ENCODE assay signal across 8 cellular contexts in the genomic region with DNA sequence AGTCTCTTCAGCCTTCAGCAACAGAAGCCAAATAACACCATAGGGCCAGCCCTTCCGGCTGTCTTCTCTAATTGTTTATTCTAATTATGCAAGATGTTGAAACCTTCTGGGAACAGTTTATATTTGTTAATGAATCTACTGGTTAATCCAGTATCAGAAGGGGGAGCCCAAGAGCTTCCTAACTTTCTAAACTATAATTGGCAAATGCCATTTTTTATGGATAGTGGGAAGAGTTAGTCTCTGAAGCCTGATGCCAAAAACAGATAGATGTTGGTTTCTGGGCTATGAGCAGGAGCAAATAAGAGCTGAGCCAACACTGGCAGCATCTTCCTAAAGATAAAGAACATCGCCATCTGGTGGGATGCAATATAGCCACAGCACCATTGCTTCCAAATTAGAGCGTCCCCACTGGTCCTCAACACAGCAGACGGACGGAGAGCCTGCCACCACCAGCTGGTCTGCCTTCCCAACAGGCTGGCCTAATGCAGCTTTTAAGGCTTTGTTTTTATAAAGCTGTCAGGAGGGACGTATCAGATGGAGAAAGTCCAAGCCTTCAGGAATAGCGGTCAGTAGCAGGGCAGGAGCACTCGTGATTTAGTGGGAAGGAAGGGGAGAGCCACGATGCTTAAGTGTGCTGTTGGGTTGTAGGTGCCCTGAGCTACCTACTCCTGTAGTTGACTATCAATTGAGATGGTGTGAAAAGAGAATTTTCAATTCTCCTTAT.
DNase-seq lines count a peak whose midpoint lies in the region; ATAC-seq, FAIRE-seq and TF ChIP-seq lines count a peak whose summit lies in the region.

No MANE protein-coding gene starts in this region.

- dilution Hi-C loops in endothelial cell of umbilical vein (cut with MboI; ENCODE audit: extremely low pct_ligation_motif_present, low sequenced_read_pairs) = no loop called here

- intact Hi-C loops in Panc1 (cut with micrococcal nuclease; ENCODE audit: unreplicated experiment) = loop anchor here (10.0 kb wide), 2 partner anchors 231 to 509 kb away; no protein-coding TSS in a partner anchor
- intact Hi-C loops in endothelial cell of umbilical vein (cut with micrococcal nuclease) = loop anchor here (1.0 to 2.0 kb wide), 3 partner anchors 232 to 511 kb away; no protein-coding TSS in a partner anchor

- no peaks in the 10 kb centered on the region for H3K9me3 Mint-ChIP-seq in activated CD4-positive, alpha-beta T cell treated with anti-CD3 and anti-CD28 coated beads, Interleukin-2, amount 10 ng/mL, durations not matched to agents 7 days and 5 days

- H3K4me3 ChIP-seq in KMS-11 (IDR thresholded peaks at IDR 0.05; ENCODE audit: insufficient read depth, low read depth, low read length) (no peak overlapping the region), Panc1 (ENCODE audit: low read depth in 2 of 2, low read length in 2 of 2) (no peak overlapping the region), endothelial cell of umbilical vein (replicated peaks in 1 of 3; ENCODE audit: insufficient read depth in 1 of 3, low read depth in 1 of 3, low read length in 3 of 3) (no peak overlapping the region)

- peaks cover 3% of the 10 kb centered on the region for H3K4me1 Mint-ChIP-seq in activated CD4-positive, alpha-beta T cell treated with anti-CD3 and anti-CD28 coated beads, Interleukin-2, amount 10 ng/mL, durations not matched to agents 7 days and 5 days

- no peak for TF ChIP-seq POLR2A in endothelial cell of umbilical vein (IDR thresholded peaks at IDR 0.05; ENCODE audit: low read depth, low read length)

- peak; percentile 17 for DNase-seq in activated CD4-positive, alpha-beta T cell treated with anti-CD3 and anti-CD28 coated beads, Interleukin-2, amount 10 ng/mL, durations not matched to agents 7 days and 5 days
- no peak for DNase-seq in activated CD4-positive, alpha-beta T cell treated with anti-CD3 and anti-CD28 coated beads for 4 hours
- DNase-seq in Panc1 (ENCODE audit: low read depth, low spot score) (peak; percentile 17), endothelial cell of umbilical vein (ENCODE audit: low read depth, low spot score) (peak; percentile 35), myocyte (ENCODE audit: low read depth) (peak; percentile 66)

- H3K4me3 Mint-ChIP-seq in activated CD4-positive, alpha-beta T cell treated with anti-CD3 and anti-CD28 coated beads, Interleukin-2, amount 10 ng/mL, durations not matched to agents 7 days and 5 days = no peak overlapping the region

- H4K20me1 ChIP-seq in KMS-11 (ENCODE audit: insufficient read depth) = no peaks in the 10 kb centered on the region
- no peaks in the 10 kb centered on the region for H4K20me1 ChIP-seq in endothelial cell of umbilical vein (replicated peaks; ENCODE audit: control insufficient read depth, extremely low read depth, insufficient read depth, low read length)

- H3K4me2 ChIP-seq in KMS-11 = no peak overlapping the region
- no peak overlapping the region for H3K4me2 ChIP-seq in endothelial cell of umbilical vein (ENCODE audit: insufficient read depth, low read length)

- no peaks in the 10 kb centered on the region for H3K9me3 ChIP-seq in Panc1 (ENCODE audit: control insufficient read depth, insufficient read depth, low read depth, low read length)
- no peaks in the 10 kb centered on the region for H3K9me3 ChIP-seq in endothelial cell of umbilical vein (replicated peaks; ENCODE audit: control insufficient read depth, insufficient read depth, low read length)

- H3K27ac ChIP-seq in KMS-11 (no peak overlapping the region), Panc1 (ENCODE audit: low read length) (no peak overlapping the region), endothelial cell of umbilical vein (ENCODE audit: insufficient read depth, low read depth, low read length) (no peak overlapping the region)

- no peaks in the 10 kb centered on the region for H3K36me3 ChIP-seq in KMS-11 (ENCODE audit: insufficient read depth)
- no peaks in the 10 kb centered on the region for H3K36me3 ChIP-seq in Panc1 (ENCODE audit: control insufficient read depth, insufficient read depth, low read length)
- H3K36me3 ChIP-seq in endothelial cell of umbilical vein (ENCODE audit: control insufficient read depth in 2 of 2, extremely low read depth in 1 of 2, insufficient read depth in 2 of 2, low read length in 2 of 2) = peaks cover 6 to 11% of the 10 kb centered on the region in 2 experiments

- H3K27me3 ChIP-seq in KMS-11 (ENCODE audit: insufficient read depth, low read depth) = no peaks in the 10 kb centered on the region
- H3K27me3 ChIP-seq in Panc1 (ENCODE audit: control insufficient read depth, insufficient read depth, low read length) = no peaks in the 10 kb centered on the region
- H3K27me3 ChIP-seq in endothelial cell of umbilical vein (ENCODE audit: control insufficient read depth in 2 of 2, insufficient read depth in 2 of 2, low read length in 2 of 2) = no peaks in the 10 kb centered on the region

- POLR2A ChIA-PET in activated CD4-positive, alpha-beta T cell treated with anti-CD3 and anti-CD28 coated beads, Interleukin-2, amount 10 ng/mL, durations not matched to agents 7 days and 5 days (lab: Charles Lee) = no interaction called here
- POLR2A ChIA-PET in Panc1 (lab: Charles Lee) = no interaction called here
- POLR2A ChIA-PET in endothelial cell of umbilical vein (lab: Charles Lee) = no interaction called here

- peaks cover 6% of the 10 kb centered on the region for H3K36me3 Mint-ChIP-seq in activated CD4-positive, alpha-beta T cell treated with anti-CD3 and anti-CD28 coated beads, Interleukin-2, amount 10 ng/mL, durations not matched to agents 7 days and 5 days (ENCODE audit: low read depth)

- CTCF ChIA-PET in activated CD4-positive, alpha-beta T cell treated with anti-CD3 and anti-CD28 coated beads, Interleukin-2, amount 10 ng/mL, durations not matched to agents 7 days and 5 days (lab: Charles Lee) = interaction anchor here (1.1 kb wide), 1 partner anchor 14 kb away, joined by 3 read pairs; no protein-coding TSS in a partner anchor
- CTCF ChIA-PET in Panc1 (lab: Charles Lee) (interaction anchor here (0.6 to 1.5 kb wide), 3 partner anchors 35 to 694 kb away, joined by 3 to 5 read pairs (median 4); no protein-coding TSS in a partner anchor), endothelial cell of umbilical vein (lab: Charles Lee) (interaction anchor here (0.5 to 2.7 kb wide), 46 partner anchors 8 to 969 kb away, joined by 3 to 52 read pairs (median 4); no protein-coding TSS in a partner anchor)

- no peak for FAIRE-seq in endothelial cell of umbilical vein (lab: Jason Lieb, UNC)

- peak; percentile 87 for ATAC-seq in Panc1
- ATAC-seq in HG03439 (IDR thresholded peaks at IDR 0.05; ENCODE audit: unreplicated experiment) = no peak
- no peak for ATAC-seq in HG03342 (IDR thresholded peaks at IDR 0.05; ENCODE audit: unreplicated experiment)

- H3K9me1 ChIP-seq in endothelial cell of umbilical vein (replicated peaks; ENCODE audit: control insufficient read depth, extremely low read depth, insufficient read depth, low read length) = no peaks in the 10 kb centered on the region

- H3K27ac Mint-ChIP-seq in activated CD4-positive, alpha-beta T cell treated with anti-CD3 and anti-CD28 coated beads, Interleukin-2, amount 10 ng/mL, durations not matched to agents 7 days and 5 days = no peak overlapping the region

- TF ChIP-seq CTCF in KMS-11 (conservative IDR thresholded peaks at IDR 0.05; ENCODE audit: low read depth, low read length) = peak; percentile 55
- peak; percentile 85 for TF ChIP-seq CTCF in Panc1 (IDR thresholded peaks at IDR 0.05)
- TF ChIP-seq CTCF in endothelial cell of umbilical vein (IDR thresholded peaks at IDR 0.05; ENCODE audit: extremely low read depth in 1 of 2, insufficient read depth in 1 of 2, low read depth in 1 of 2, low read length in 2 of 2) = peak; percentile 35 to 47

- H3K79me2 ChIP-seq in KMS-11 (ENCODE audit: insufficient read depth, low read depth) (no peaks in the 10 kb centered on the region), endothelial cell of umbilical vein (ENCODE audit: control insufficient read depth, insufficient read depth, low read length) (no peaks in the 10 kb centered on the region)

- BruUV-seq in Panc1 (replicated peaks; lab: Mats Ljungman, UMichigan) = no TSS peak
- no TSS peak for BruUV-seq in endothelial cell of umbilical vein (replicated peaks; lab: Mats Ljungman, UMichigan)

- in situ Hi-C loops in Panc1 (cut with HindIII; ENCODE audit: low pct_unique_long_range_greater_than_20kb, low sequenced_read_pairs) = no loop called here

- H3K4me1 ChIP-seq in KMS-11 (ENCODE audit: low read depth, poor library complexity, severe bottlenecking) (no peaks in the 10 kb centered on the region), Panc1 (ENCODE audit: control insufficient read depth, insufficient read depth, low read length) (no peaks in the 10 kb centered on the region), endothelial cell of umbilical vein (ENCODE audit: control insufficient read depth, extremely low read depth, insufficient read depth, low read length) (no peaks in the 10 kb centered on the region)

- no peak overlapping the region for H2AFZ ChIP-seq in KMS-11 (ENCODE audit: low read depth)
- no peak overlapping the region for H2AFZ ChIP-seq in endothelial cell of umbilical vein (ENCODE audit: low read depth, low read length)

- H3K9ac ChIP-seq in KMS-11 (no peak overlapping the region), endothelial cell of umbilical vein (replicated peaks; ENCODE audit: extremely low read depth, insufficient read depth, low read length) (no peak overlapping the region)

- no peaks in the 10 kb centered on the region for H3K27me3 Mint-ChIP-seq in activated CD4-positive, alpha-beta T cell treated with anti-CD3 and anti-CD28 coated beads, Interleukin-2, amount 10 ng/mL, durations not matched to agents 7 days and 5 days

TF ChIP-seq in endothelial cell of umbilical vein, 7 proteins besides CTCF, POLR2A, EP300 and RAD21:
- TF ChIP-seq MYC (IDR thresholded peaks at IDR 0.05; ENCODE audit: low read depth, low read length) (no peak), EZH2 (IDR thresholded peaks at IDR 0.05; ENCODE audit: borderline replicate concordance, low read depth, low read length, severe bottlenecking) (no peak), FOS (IDR thresholded peaks at IDR 0.05; ENCODE audit: borderline replicate concordance, insufficient read depth, low read length) (no peak), JUN (IDR thresholded peaks at IDR 0.05; ENCODE audit: borderline replicate concordance, insufficient read depth, insufficient read length, low read depth) (no peak), POLR2AphosphoS5 (IDR thresholded peaks at IDR 0.05; ENCODE audit: insufficient read depth, low read depth, low read length) (no peak), GATA2 (IDR thresholded peaks at IDR 0.05; ENCODE audit: insufficient read depth, insufficient read length, low read depth, low read length) (no peak)
- TF ChIP-seq, protein P1, sequence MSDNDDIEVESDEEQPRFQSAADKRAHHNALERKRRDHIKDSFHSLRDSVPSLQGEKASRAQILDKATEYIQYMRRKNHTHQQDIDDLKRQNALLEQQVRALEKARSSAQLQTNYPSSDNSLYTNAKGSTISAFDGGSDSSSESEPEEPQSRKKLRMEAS (IDR thresholded peaks at IDR 0.05; ENCODE audit: insufficient read depth, insufficient read length) = no peak

Comparison
In these comparisons a context has a peak if more than half of its experiments do, and no peak if none do; other contexts are left out.
1. DNase-seq: peak in activated CD4-positive, alpha-beta T cell treated with anti-CD3 and anti-CD28 coated beads, Interleukin-2, amount 10 ng/mL, durations not matched to agents 7 days and 5 days (single experiment), Panc1 (single experiment), endothelial cell of umbilical vein (single experiment) and myocyte (single experiment); none in activated CD4-positive, alpha-beta T cell treated with anti-CD3 and anti-CD28 coated beads for 4 hours (0 of 2).
2. Peak in every context shown above with its lines, with median percentiles within 50 percentile points of each other: CTCF ChIP-seq.